Comparison of ENCODE assay signal across 11 cellular contexts in the genomic region with DNA sequence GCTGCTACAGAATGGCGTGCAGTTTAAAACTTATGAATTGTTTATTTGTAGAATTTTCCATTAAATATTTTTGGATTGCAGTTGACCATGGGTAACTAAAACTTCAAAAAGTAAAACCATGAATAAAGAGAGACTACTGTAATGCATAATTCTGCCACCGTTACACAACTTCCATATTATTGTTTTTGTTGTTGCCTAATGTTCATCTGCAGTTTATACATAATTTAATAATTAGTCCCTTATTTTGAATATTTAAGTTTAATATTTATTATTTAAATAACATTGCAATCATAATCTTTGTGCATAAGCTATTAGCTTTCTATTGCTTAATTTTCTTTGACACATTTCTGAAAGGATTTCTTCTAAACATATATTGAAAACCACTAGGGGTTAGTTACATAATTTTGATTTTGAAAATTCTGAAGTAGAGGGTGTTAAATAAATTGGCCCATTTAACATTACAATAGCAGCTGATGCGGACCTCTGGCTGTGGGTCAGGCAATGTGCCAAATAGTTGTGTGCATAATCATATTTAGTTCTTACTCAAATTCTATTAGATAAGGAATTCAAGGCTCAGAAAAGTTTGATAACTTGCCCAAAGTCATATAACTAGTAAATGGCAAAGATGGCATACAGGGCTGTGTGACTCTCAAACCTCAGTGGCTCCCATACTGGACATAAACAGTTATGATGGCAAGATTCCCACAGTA. TPM values are rescaled to one million over a fixed set of nuclear protein-coding genes. Genes with fewer than 3 reads are reported as not detected.
DNase-seq lines count a peak whose midpoint lies in the region; ATAC-seq and TF ChIP-seq lines count a peak whose summit lies in the region.
"Had no signal": no experiment of that assay in that cellular context is flagged by ENCODE, and none has a peak within 500 bp of the region (broad histone marks: within the 10 kb centered on the region; RNA-seq: fewer than 3 reads in every experiment).

No MANE protein-coding gene starts in this region.

- TF ChIP-seq CTCF in RWPE1 (conservative IDR thresholded peaks at IDR 0.05; ENCODE audit: low read depth) (no peak), fibroblast of mammary gland (conservative IDR thresholded peaks at IDR 0.05; ENCODE audit: control insufficient read depth, insufficient read depth, low read depth, low read length) (no peak)

- ATAC-seq in Right ventricle myocardium superior (ENCODE audit: poor library complexity), result no peak

- H3K4me3 ChIP-seq in fibroblast of mammary gland (ENCODE audit: control insufficient read depth, low read depth, low read length), result no peak overlapping the region

- CTCF ChIA-PET in RWPE1 (lab: Yijun Ruan, JAX), result interaction anchor here (0.6 kb wide), 1 partner anchor 305 kb away, joined by 3 read pairs; no protein-coding TSS in a partner anchor

- POLR2A ChIA-PET in RWPE1 (lab: Yijun Ruan, JAX; ENCODE audit: low non-redundant PET), result no interaction called here

- no peak overlapping the region for H3K27ac ChIP-seq in RWPE1
- H3K27ac ChIP-seq: C4-2B, KMS-11 had no signal

- intact Hi-C loops in Right ventricle myocardium superior (cut with DNase I), result no loop called here

- DNase-seq in NCI-H2171 treated with DMSO at 0.1 percent for 48 hours (lab: John Stamatoyannopoulos, UW), result peak; percentile 19
- no peak for DNase-seq in NCI-H2171 (lab: John Stamatoyannopoulos, UW)
- DNase-seq in RWPE1 (ENCODE audit: low spot score), result peak; percentile 46
- DNase-seq in fibroblast of mammary gland (ENCODE audit: low read depth), result peak; percentile 54
- peak; percentile 25 for DNase-seq in stromal cell of bone marrow (ENCODE audit: low read depth)
- no peak for DNase-seq in NCI-H2227 treated with DMSO at 0.1 percent for 48 hours (lab: John Stamatoyannopoulos, UW)
- no peak for DNase-seq in NCI-H526 (lab: John Stamatoyannopoulos, UW)
- no peak for DNase-seq in Right ventricle myocardium superior
- DNase-seq: H7 had no signal

RNA-seq across cellular contexts. Expression of a gene that starts 31.1 kb away (rescaled TPM):
- 1.7 TPM for total RNA-seq in Right ventricle myocardium superior

Comparison
In these comparisons a context has a peak if more than half of its experiments do, and no peak if none do; other contexts are left out.
1. DNase-seq: peak in NCI-H2171 treated with DMSO at 0.1 percent for 48 hours (single experiment), RWPE1 (single experiment), fibroblast of mammary gland (single experiment) and stromal cell of bone marrow (single experiment); none in NCI-H2171 (single experiment), NCI-H2227 treated with DMSO at 0.1 percent for 48 hours (single experiment), NCI-H526 (0 of 2) and Right ventricle myocardium superior (single experiment).